18 cellular contexts compared by ENCODE assay signal in the genomic region with DNA sequence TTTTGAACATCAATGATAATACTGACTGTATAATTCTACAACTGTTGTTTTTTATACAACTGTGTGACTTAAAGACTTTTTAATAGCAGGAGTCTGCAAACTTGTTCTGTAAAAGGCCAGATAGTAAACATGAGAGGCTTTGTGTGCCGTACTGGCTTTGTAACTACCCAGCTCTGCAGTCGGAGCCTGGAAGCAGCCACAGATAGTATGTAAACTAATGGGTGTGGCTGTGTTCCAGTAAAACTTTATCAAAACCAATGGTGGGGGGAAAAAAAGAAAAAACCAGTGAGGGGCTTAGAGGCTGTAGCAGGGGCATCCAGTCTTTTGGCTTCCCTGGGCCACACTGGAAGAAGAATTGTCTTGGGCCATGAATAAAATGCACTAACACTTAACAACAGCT. TPM values are rescaled to one million over a fixed set of nuclear protein-coding genes. Genes with fewer than 3 reads are reported as not detected.
DNase-seq lines count a peak whose midpoint lies in the region; ATAC-seq and TF ChIP-seq lines count a peak whose summit lies in the region.
"Had no signal": no experiment of that assay in that cellular context is flagged by ENCODE, and none has a peak within 500 bp of the region (broad histone marks: within the 10 kb centered on the region; RNA-seq: fewer than 3 reads in every experiment).

No MANE protein-coding gene starts in this region.

- H3K9me3 ChIP-seq in colonic mucosa, result no peaks in the 10 kb centered on the region
- no peaks in the 10 kb centered on the region for H3K9me3 ChIP-seq in mucosa of descending colon
- H3K9me3 ChIP-seq in prostate gland, result no peaks in the 10 kb centered on the region
- H3K9me3 ChIP-seq: BLaER1 treated with 17β-estradiol and CSF1 and Interleukin-3, amounts not matched to agents 10 nM and 100 nM had no signal

- no peak for TF ChIP-seq POLR2A in prostate gland (IDR thresholded peaks at IDR 0.05)

- H3K27me3 ChIP-seq in colonic mucosa, result no peaks in the 10 kb centered on the region
- no peaks in the 10 kb centered on the region for H3K27me3 ChIP-seq in prostate gland (replicated peaks; ENCODE audit: insufficient read depth)
- H3K27me3 ChIP-seq: BLaER1 treated with 17β-estradiol and CSF1 and Interleukin-3, amounts not matched to agents 10 nM and 100 nM had no signal

- no peaks in the 10 kb centered on the region for H3K9me3 Mint-ChIP-seq in activated T-helper 2 cell treated with anti-CD3 and anti-CD28 coated beads, Interferon-gamma antibody, Interleukin-2, Interleukin-4, amounts not matched to agents 10 μg/mL and 5 μg/mL and 100 μg/mL, durations not matched to agents 14 hours and 24 hours and 36 hours
- H3K9me3 Mint-ChIP-seq: CD8-positive, alpha-beta memory T cell; GM23338 had no signal

- peak overlapping the region; percentile 49 for H3K27ac ChIP-seq in colonic mucosa
- H3K27ac ChIP-seq in prostate gland, result peak overlapping the region; percentile 10 to 53
- H3K27ac ChIP-seq: BLaER1 treated with 17β-estradiol and CSF1 and Interleukin-3, amounts not matched to agents 10 nM and 100 nM; HL-60 had no signal

- no peaks in the 10 kb centered on the region for H3K27me3 Mint-ChIP-seq in activated T-helper 2 cell treated with anti-CD3 and anti-CD28 coated beads, Interferon-gamma antibody, Interleukin-2, Interleukin-4, amounts not matched to agents 10 μg/mL and 5 μg/mL and 100 μg/mL, durations not matched to agents 14 hours and 24 hours and 36 hours (ENCODE audit: low read depth)
- H3K27me3 Mint-ChIP-seq: B cell; CD8-positive, alpha-beta memory T cell had no signal

- DNase-seq in LNCaP clone FGC (ENCODE audit: low read depth) (peak; percentile 46), colonic mucosa (no peak), mucosa of descending colon (peak in 1 of 3 donors; percentile 42), prostate gland (ENCODE audit: low spot score) (peak; percentile 55), SHP77 treated with DMSO at 0.1 percent for 48 hours (lab: John Stamatoyannopoulos, UW) (no peak), posterior vena cava (ENCODE audit: low spot score) (no peak)
- DNase-seq in activated T-helper 2 cell treated with anti-CD3 and anti-CD28 coated beads, Interferon-gamma antibody, Interleukin-2, Interleukin-4, amounts not matched to agents 10 μg/mL and 5 μg/mL and 100 μg/mL, durations not matched to agents 14 hours and 24 hours and 36 hours (ENCODE audit: low spot score), result no peak
- DNase-seq: CD8-positive, alpha-beta memory T cell; COR-L47; DMS 273 treated with DMSO at 0.1 percent for 48 hours; DMS53; DND-41; EL; HCEC 1CT had no signal

- intact Hi-C loops in colonic mucosa (cut with DNase I) (no loop called here), mucosa of descending colon (cut with DNase I, micrococcal nuclease) (no loop called here), prostate gland (cut with DNase I) (no loop called here), posterior vena cava (cut with DNase I) (no loop called here)
- intact Hi-C loops in activated T-helper 2 cell treated with anti-CD3 and anti-CD28 coated beads, Interferon-gamma antibody, Interleukin-2, Interleukin-4, amounts not matched to agents 10 μg/mL and 5 μg/mL and 100 μg/mL, durations not matched to agents 14 hours and 24 hours and 36 hours (cut with micrococcal nuclease), result no loop called here

- H3K4me3 ChIP-seq in LNCaP clone FGC (ENCODE audit: low read depth, low read length) (no peak overlapping the region), colonic mucosa (no peak overlapping the region), mucosa of descending colon (no peak overlapping the region), prostate gland (no peak overlapping the region)
- H3K4me3 ChIP-seq: BLaER1 treated with 17β-estradiol and CSF1 and Interleukin-3, amounts not matched to agents 10 nM and 100 nM; GM23338 had no signal

- WGBS in prostate gland, result 44% methylated on average over 2 of the region's 2 CpGs

- TF ChIP-seq CTCF in LNCaP clone FGC (IDR thresholded peaks at IDR 0.05; ENCODE audit: control insufficient read depth, extremely low read depth, insufficient read depth) (no peak), colonic mucosa (IDR thresholded peaks at IDR 0.05) (no peak), mucosa of descending colon (IDR thresholded peaks at IDR 0.05) (no peak), prostate gland (IDR thresholded peaks at IDR 0.05) (no peak)

- ATAC-seq in mucosa of descending colon, result peak; percentile 70
- ATAC-seq: GM23338 had no signal

- no peak overlapping the region for H3K9ac ChIP-seq in colonic mucosa (ENCODE audit: low read depth in 2 of 2, low read length in 2 of 2)
- H3K9ac ChIP-seq: BLaER1 treated with 17β-estradiol and CSF1 and Interleukin-3, amounts not matched to agents 10 nM and 100 nM had no signal

- peaks cover 6% of the 10 kb centered on the region for H3K4me1 ChIP-seq in colonic mucosa
- peaks cover 37% of the 10 kb centered on the region for H3K4me1 ChIP-seq in mucosa of descending colon (ENCODE audit: low read depth)
- H3K4me1 ChIP-seq in prostate gland (replicated peaks), result no peaks in the 10 kb centered on the region
- H3K4me1 ChIP-seq: BLaER1 treated with 17β-estradiol and CSF1 and Interleukin-3, amounts not matched to agents 10 nM and 100 nM had no signal

- H3K4me1 Mint-ChIP-seq in activated T-helper 2 cell treated with anti-CD3 and anti-CD28 coated beads, Interferon-gamma antibody, Interleukin-2, Interleukin-4, amounts not matched to agents 10 μg/mL and 5 μg/mL and 100 μg/mL, durations not matched to agents 14 hours and 24 hours and 36 hours (ENCODE audit: low read depth), result peaks cover 5% of the 10 kb centered on the region
- H3K4me1 Mint-ChIP-seq: GM23338 had no signal

- H3K27ac Mint-ChIP-seq in activated T-helper 2 cell treated with anti-CD3 and anti-CD28 coated beads, Interferon-gamma antibody, Interleukin-2, Interleukin-4, amounts not matched to agents 10 μg/mL and 5 μg/mL and 100 μg/mL, durations not matched to agents 14 hours and 24 hours and 36 hours, result no peak overlapping the region
- H3K27ac Mint-ChIP-seq: B cell, GM23338 had no signal

- H3K4me3 Mint-ChIP-seq in activated T-helper 2 cell treated with anti-CD3 and anti-CD28 coated beads, Interferon-gamma antibody, Interleukin-2, Interleukin-4, amounts not matched to agents 10 μg/mL and 5 μg/mL and 100 μg/mL, durations not matched to agents 14 hours and 24 hours and 36 hours (ENCODE audit: low read depth), result no peak overlapping the region
- H3K4me3 Mint-ChIP-seq: B cell; CD8-positive, alpha-beta memory T cell; GM23338 had no signal

- H3K36me3 ChIP-seq in colonic mucosa (no peaks in the 10 kb centered on the region), mucosa of descending colon (ENCODE audit: low read depth) (no peaks in the 10 kb centered on the region), prostate gland (peaks cover 0 to 5% of the 10 kb centered on the region in 2 donors)

- H3K36me3 Mint-ChIP-seq in activated T-helper 2 cell treated with anti-CD3 and anti-CD28 coated beads, Interferon-gamma antibody, Interleukin-2, Interleukin-4, amounts not matched to agents 10 μg/mL and 5 μg/mL and 100 μg/mL, durations not matched to agents 14 hours and 24 hours and 36 hours (ENCODE audit: low read depth), result peaks cover 66% of the 10 kb centered on the region

RNA-seq across cellular contexts. Expression of gene ASB7, which starts 11.9 kb away (rescaled TPM):
- total RNA-seq in colonic mucosa, result 10 to 100 TPM; 16.2 to 17.8 TPM
- total RNA-seq in mucosa of descending colon, result 10 to 100 TPM; 20.1 to 23.5 (median 22.2) TPM
- total RNA-seq in prostate gland, result 10 to 100 TPM; 17.3 to 22.3 TPM
- total RNA-seq in activated T-helper 2 cell treated with anti-CD3 and anti-CD28 coated beads, Interferon-gamma antibody, Interleukin-2, Interleukin-4, amounts not matched to agents 10 μg/mL and 5 μg/mL and 100 μg/mL, durations not matched to agents 14 hours and 24 hours and 36 hours, result 18.0 and 19.9 TPM in 2 replicates
- 10 to 100 TPM in 1 of 2 donors, 1 to 10 TPM in 1; 8.8 to 10.2 TPM for total RNA-seq in posterior vena cava

RNA-seq across cellular contexts. Expression of gene LINS1, which starts 12.4 kb away (rescaled TPM):
- 10 to 100 TPM; 12.6 to 14.4 TPM for total RNA-seq in colonic mucosa
- total RNA-seq in mucosa of descending colon, result 10 to 100 TPM; 18.6 to 32.0 (median 24.2) TPM
- 10 to 100 TPM; 15.5 to 32.3 TPM for total RNA-seq in prostate gland
- total RNA-seq in activated T-helper 2 cell treated with anti-CD3 and anti-CD28 coated beads, Interferon-gamma antibody, Interleukin-2, Interleukin-4, amounts not matched to agents 10 μg/mL and 5 μg/mL and 100 μg/mL, durations not matched to agents 14 hours and 24 hours and 36 hours, result 39.2 and 46.8 TPM in 2 replicates
- total RNA-seq in posterior vena cava, result 10 to 100 TPM in 1 of 2 donors, 1 to 10 TPM in 1; 8.3 to 11.9 TPM

Comparison
In these comparisons a context has a peak if more than half of its experiments do, and no peak if none do; other contexts are left out.
1. DNase-seq: peak in LNCaP clone FGC (single experiment) and prostate gland (single experiment); none in colonic mucosa (single experiment), SHP77 treated with DMSO at 0.1 percent for 48 hours (single experiment), activated T-helper 2 cell treated with anti-CD3 and anti-CD28 coated beads, Interferon-gamma antibody, Interleukin-2, Interleukin-4, amounts not matched to agents 10 μg/mL and 5 μg/mL and 100 μg/mL, durations not matched to agents 14 hours and 24 hours and 36 hours (single experiment) and posterior vena cava (single experiment).